In genomic region chr15:55277715-55278114, GRCh38 we compare ENCODE assay signal across 13 cellular contexts. TPM values are rescaled to one million over a fixed set of nuclear protein-coding genes. Genes with fewer than 3 reads are reported as not detected.
DNase-seq lines count a peak whose midpoint lies in the region; ATAC-seq and TF ChIP-seq lines count a peak whose summit lies in the region.
"Had no signal": no experiment of that assay in that cellular context is flagged by ENCODE, and none has a peak within 500 bp of the region (broad histone marks: within the 10 kb centered on the region; RNA-seq: fewer than 3 reads in every experiment).

No MANE protein-coding gene starts in this region.

- H2AK9ac ChIP-seq in IMR-90 (replicated peaks; ENCODE audit: low read depth, low read length, poor library complexity), result peak overlapping the region; percentile 52

- H4K20me1 ChIP-seq in IMR-90 (ENCODE audit: insufficient read depth, low read length), result peaks cover 13% of the 10 kb centered on the region; the same call in 1 of the 2 replicates

- H3K79me1 ChIP-seq in IMR-90 (ENCODE audit: low read depth in 1 of 2, low read length in 2 of 2), result peaks cover 10 to 36% of the 10 kb centered on the region in 2 experiments

- H2BK5ac ChIP-seq in IMR-90 (ENCODE audit: low read depth, low read length, poor library complexity, severe bottlenecking), result no peak overlapping the region

- H3K9me3 ChIP-seq in IMR-90 (ENCODE audit: control insufficient read depth, insufficient read depth, low read length), result no peaks in the 10 kb centered on the region
- H3K9me3 ChIP-seq: gastroesophageal sphincter, tibial nerve had no signal

- no peak overlapping the region; the same call in 1 of the 2 replicates for H2BK20ac ChIP-seq in IMR-90 (ENCODE audit: low read depth, low read length)

- H2BK15ac ChIP-seq in IMR-90 (ENCODE audit: low read depth, low read length), result peak overlapping the region; percentile 52; the same call in 2 of the 3 replicates

- WGBS in IMR-90 (ENCODE audit: extremely low coverage in 2 of 2, insufficient read length in 1 of 2), 2 experiments, result no CpG with 5 or more reads among the region's 2 CpGs

- H2AK5ac ChIP-seq in IMR-90 (ENCODE audit: low read depth, low read length), result peak overlapping the region; percentile 87

- POLR2A ChIA-PET in IMR-90 (lab: Charles Lee; ENCODE audit: unreplicated experiment), result no interaction called here
- POLR2A ChIA-PET in naive thymus-derived CD8-positive, alpha-beta T cell (lab: Charles Lee), result interaction anchor here (0.6 to 3.5 kb wide), 5 partner anchors 10 to 41 kb away, joined by 3 to 19 read pairs (median 6); partner anchors contain the start of genes PIGB and PIGBOS1

- H3K4ac ChIP-seq in IMR-90 (ENCODE audit: low read depth, low read length), result 0 out of 2 replicates have a peak overlapping the region, but pooled peaks have one; percentile 22

- peak overlapping the region; percentile 42; the same call in 1 of the 2 replicates for H3K23ac ChIP-seq in IMR-90 (ENCODE audit: low read depth, low read length)

- TF ChIP-seq CTCF in CD14-positive monocyte (IDR thresholded peaks at IDR 0.05) (no peak), IMR-90 (conservative IDR thresholded peaks at IDR 0.05; ENCODE audit: low read depth, low read length) (no peak)

- DNase-seq in CD14-positive monocyte (ENCODE audit: low spot score) (no peak), IMR-90 (no peak), NCI-H1930 (lab: John Stamatoyannopoulos, UW) (no peak), SW 1271 (lab: John Stamatoyannopoulos, UW) (no peak)
- no peak for DNase-seq in naive thymus-derived CD8-positive, alpha-beta T cell
- DNase-seq: cerebellar nuclear complex, NCI-H1417 treated with DMSO at 0.1 percent for 48 hours, PC-9 had no signal

- no peak overlapping the region for H3K56ac ChIP-seq in IMR-90 (ENCODE audit: extremely low read depth, insufficient read depth, low read length)

- H3K4me3 ChIP-seq in IMR-90 (ENCODE audit: insufficient read depth, low read depth, low read length), result no peak overlapping the region
- H3K4me3 ChIP-seq: gastroesophageal sphincter, PC-9, tibial nerve had no signal

- H3K27me3 Mint-ChIP-seq in CD14-positive monocyte (ENCODE audit: low read depth in 3 of 3), result no peaks in the 10 kb centered on the region
- no peaks in the 10 kb centered on the region for H3K27me3 Mint-ChIP-seq in activated naive CD8-positive, alpha-beta T cell
- H3K27me3 Mint-ChIP-seq in naive thymus-derived CD8-positive, alpha-beta T cell, result no peaks in the 10 kb centered on the region

- in situ Hi-C loops in IMR-90 (cut with MboI; ENCODE audit: low sequenced_read_pairs), result no loop called here

- TF ChIP-seq RAD21 in IMR-90 (IDR thresholded peaks at IDR 0.05; ENCODE audit: low read length), result no peak

- H2AFZ ChIP-seq in IMR-90 (replicated peaks; ENCODE audit: low read length, poor library complexity), result no peak overlapping the region
- H2AFZ ChIP-seq: PC-9 had no signal

- no TSS peak for BruUV-seq in IMR-90 (replicated peaks; lab: Mats Ljungman, UMichigan)

- intact Hi-C loops in CD14-positive monocyte (cut with micrococcal nuclease), result no loop called here
- intact Hi-C loops in IMR-90 (cut with micrococcal nuclease), result no loop called here

- no peaks in the 10 kb centered on the region for H3K36me3 ChIP-seq in IMR-90 (ENCODE audit: control insufficient read depth, insufficient read depth, low read length)
- H3K36me3 ChIP-seq: gastroesophageal sphincter, tibial nerve had no signal

- no peak overlapping the region for H4K8ac ChIP-seq in IMR-90 (ENCODE audit: low read depth in 2 of 2, low read length in 2 of 2)

- no peak for ATAC-seq in IMR-90 (ENCODE audit: low read depth)
- ATAC-seq in naive thymus-derived CD8-positive, alpha-beta T cell, result no peak
- no peak for ATAC-seq in GM19023 (IDR thresholded peaks at IDR 0.05; ENCODE audit: unreplicated experiment)
- ATAC-seq in GM21737 (IDR thresholded peaks at IDR 0.05; ENCODE audit: unreplicated experiment), result no peak
- ATAC-seq: gastroesophageal sphincter had no signal

- H4K91ac ChIP-seq in IMR-90 (ENCODE audit: insufficient read depth, low read depth, low read length), result no peak overlapping the region

- no peak overlapping the region; the same call in 1 of the 2 replicates for H2BK120ac ChIP-seq in IMR-90 (ENCODE audit: low read depth, low read length)

- no peak overlapping the region for H4K5ac ChIP-seq in IMR-90 (ENCODE audit: low read depth, low read length)

- H3K27me3 ChIP-seq in IMR-90 (ENCODE audit: control insufficient read depth, insufficient read depth, low read length), result no peaks in the 10 kb centered on the region
- H3K27me3 ChIP-seq: gastroesophageal sphincter, tibial nerve had no signal

- H3K14ac ChIP-seq in IMR-90 (replicated peaks; ENCODE audit: low read depth, low read length), result peak overlapping the region; percentile 68; the same call in 1 of the 2 replicates

- H3K18ac ChIP-seq in IMR-90 (ENCODE audit: low read depth, low read length), result no peak overlapping the region

- no peak overlapping the region for H3K27ac ChIP-seq in IMR-90 (ENCODE audit: insufficient read depth, low read length)
- H3K27ac ChIP-seq: gastroesophageal sphincter, PC-9 had no signal

- peaks cover 85% of the 10 kb centered on the region for H3K4me1 Mint-ChIP-seq in CD14-positive monocyte
- peaks cover 85% of the 10 kb centered on the region for H3K4me1 Mint-ChIP-seq in activated naive CD8-positive, alpha-beta T cell (ENCODE audit: low read depth)
- peaks cover 27 to 90% (median 80%) of the 10 kb centered on the region in 4 donors for H3K4me1 Mint-ChIP-seq in naive thymus-derived CD8-positive, alpha-beta T cell

- H3K4me3 Mint-ChIP-seq in CD14-positive monocyte, result no peak overlapping the region
- peak overlapping the region; percentile 65 for H3K4me3 Mint-ChIP-seq in activated naive CD8-positive, alpha-beta T cell
- H3K4me3 Mint-ChIP-seq in naive thymus-derived CD8-positive, alpha-beta T cell, result peak overlapping the region; percentile 65 to 86 (median 76)

- peaks cover 27 to 33% of the 10 kb centered on the region in 2 donors for H3K36me3 Mint-ChIP-seq in CD14-positive monocyte
- peaks cover 9% of the 10 kb centered on the region for H3K36me3 Mint-ChIP-seq in activated naive CD8-positive, alpha-beta T cell
- H3K36me3 Mint-ChIP-seq in naive thymus-derived CD8-positive, alpha-beta T cell, result peaks cover 0 to 3% (median 2%) of the 10 kb centered on the region in 3 donors

- peaks cover 0 to 1% (median 0%) of the 10 kb centered on the region in 7 donors for H3K9me3 Mint-ChIP-seq in CD14-positive monocyte
- no peaks in the 10 kb centered on the region for H3K9me3 Mint-ChIP-seq in activated naive CD8-positive, alpha-beta T cell (ENCODE audit: low read depth)
- no peaks in the 10 kb centered on the region for H3K9me3 Mint-ChIP-seq in naive thymus-derived CD8-positive, alpha-beta T cell

- peaks cover 10% of the 10 kb centered on the region for H3K4me1 ChIP-seq in IMR-90 (ENCODE audit: control insufficient read depth, insufficient read depth, low read length)

- peak overlapping the region; percentile 90 to 97 (median 91) for H3K27ac Mint-ChIP-seq in CD14-positive monocyte
- H3K27ac Mint-ChIP-seq in activated naive CD8-positive, alpha-beta T cell, result peak overlapping the region; percentile 97
- H3K27ac Mint-ChIP-seq in naive thymus-derived CD8-positive, alpha-beta T cell, result peak overlapping the region; percentile 91 to 98 (median 95)

- dilution Hi-C loops in IMR-90 (cut with HindIII; ENCODE audit: low sequenced_read_pairs, unreplicated experiment), result no loop called here

- H3K9me1 ChIP-seq in IMR-90 (ENCODE audit: insufficient read depth, low read length), result peaks cover 15% of the 10 kb centered on the region

- H3K4me2 ChIP-seq in IMR-90 (ENCODE audit: low read depth, low read length), result no peak overlapping the region
- H3K4me2 ChIP-seq: PC-9 had no signal

- no peak for TF ChIP-seq POLR2A in IMR-90 (IDR thresholded peaks at IDR 0.05; ENCODE audit: low read depth, low read length)

- CTCF ChIA-PET in IMR-90 (lab: Yijun Ruan, JAX), result interaction anchor here (0.6 kb wide), 1 partner anchor 1349 kb away, joined by 4 read pairs; no protein-coding TSS in a partner anchor

- no peak overlapping the region for H3K9ac ChIP-seq in IMR-90 (ENCODE audit: low read depth, low read length)

TF ChIP-seq in IMR-90, 13 proteins besides CTCF, POLR2A, EP300 and RAD21 (continues in another document):
- no peak for TF ChIP-seq MAFK (IDR thresholded peaks at IDR 0.05; ENCODE audit: low read depth, low read length)
- no peak for TF ChIP-seq RCOR1 (IDR thresholded peaks at IDR 0.05; ENCODE audit: insufficient replicate concordance, low read length)
- no peak for TF ChIP-seq USF2 (IDR thresholded peaks at IDR 0.05; ENCODE audit: low read depth, low read length)
- TF ChIP-seq FOS (IDR thresholded peaks at IDR 0.05; ENCODE audit: low read depth, low read length), result no peak
- no peak for TF ChIP-seq RFX5 (IDR thresholded peaks at IDR 0.05; ENCODE audit: low read depth, low read length)

RNA-seq across cellular contexts. Expression of gene RAB27A, which starts 11.9 kb away (rescaled TPM):
- polyA plus RNA-seq in CD14-positive monocyte, result 100 to 1,000 TPM; 135 to 159 TPM
- total RNA-seq in IMR-90 (2012; rRNA removed), result 4.8 and 8.6 TPM in 2 replicates
- 12.1 and 13.7 TPM in 2 replicates for polyA plus RNA-seq in IMR-90 (2012; rRNA removed)
- 2.6 and 9.4 TPM in 2 replicates for polyA plus RNA-seq in IMR-90 (2012; cell fraction: cytosol; rRNA removed)
- 1.7 and 10.6 TPM in 2 replicates for polyA plus RNA-seq in IMR-90 (2012; cell fraction: nucleus; rRNA removed; ENCODE audit: low replicate concordance)
- total RNA-seq in naive thymus-derived CD8-positive, alpha-beta T cell, result 10 to 100 TPM; 26.2 to 28.0 TPM
- 10 to 100 TPM; 35.0 to 88.0 (median 39.3) TPM for polyA plus RNA-seq in naive thymus-derived CD8-positive, alpha-beta T cell

RNA-seq across cellular contexts. Expression of gene PIGBOS1, which starts 41.2 kb away (rescaled TPM):
- polyA plus RNA-seq in CD14-positive monocyte (10 to 100 TPM; 67.3 to 69.7 TPM), IMR-90 (2012; rRNA removed) (11.7 and 12.1 TPM in 2 replicates)
- total RNA-seq in IMR-90 (2012; rRNA removed), result 11.7 and 12.7 TPM in 2 replicates
- 16.6 and 26.3 TPM in 2 replicates for polyA plus RNA-seq in IMR-90 (2012; cell fraction: cytosol; rRNA removed)
- 2.0 and 5.7 TPM in 2 replicates for polyA plus RNA-seq in IMR-90 (2012; cell fraction: nucleus; rRNA removed; ENCODE audit: low replicate concordance)
- total RNA-seq in naive thymus-derived CD8-positive, alpha-beta T cell, result 10 to 100 TPM; 15.7 to 16.5 TPM
- polyA plus RNA-seq in naive thymus-derived CD8-positive, alpha-beta T cell, result 10 to 100 TPM; 28.4 to 37.5 (median 34.0) TPM

RNA-seq across cellular contexts. Expression of gene PIGB, which starts 41.3 kb away (rescaled TPM):
- polyA plus RNA-seq in CD14-positive monocyte (10 to 100 TPM; 15.3 to 16.8 TPM), IMR-90 (2012; rRNA removed) (8.0 and 9.2 TPM in 2 replicates)
- total RNA-seq in IMR-90 (2012; rRNA removed), result 11.8 and 17.5 TPM in 2 replicates
- 2.2 and 2.9 TPM in 2 replicates for polyA plus RNA-seq in IMR-90 (2012; cell fraction: cytosol; rRNA removed)
- 2.9 and 29.2 TPM in 2 replicates for polyA plus RNA-seq in IMR-90 (2012; cell fraction: nucleus; rRNA removed; ENCODE audit: low replicate concordance)
- total RNA-seq in naive thymus-derived CD8-positive, alpha-beta T cell, result 10 to 100 TPM; 12.4 to 21.2 TPM
- 10 to 100 TPM; 10.8 to 15.3 (median 13.5) TPM for polyA plus RNA-seq in naive thymus-derived CD8-positive, alpha-beta T cell

Comparison
In these comparisons a context has a peak if more than half of its experiments do, and no peak if none do; other contexts are left out.
1. H3K4me3 Mint-ChIP-seq: peak in activated naive CD8-positive, alpha-beta T cell (single experiment) and naive thymus-derived CD8-positive, alpha-beta T cell (10 of 10); none in CD14-positive monocyte (0 of 2).
2. Peak in every context shown above with its lines, with median percentiles within 50 percentile points of each other: H3K27ac Mint-ChIP-seq.